Comparison of ENCODE assay signal across 15 cellular contexts in genomic region chr6:44064948-44065272, GRCh38.
DNase-seq lines count a peak whose midpoint lies in the region; ATAC-seq, FAIRE-seq and TF ChIP-seq lines count a peak whose summit lies in the region.
"Had no signal": no experiment of that assay in that cellular context is flagged by ENCODE, and none has a peak within 500 bp of the region (broad histone marks: within the 10 kb centered on the region; RNA-seq: fewer than 3 reads in every experiment).

No MANE protein-coding gene starts in this region.

- H4K20me1 ChIP-seq in GM12878 (ENCODE audit: control insufficient read depth, insufficient read depth) = no peaks in the 10 kb centered on the region
- H4K20me1 ChIP-seq: BLaER1 had no signal

- intact Hi-C loops in GM12878 (cut with micrococcal nuclease; ENCODE audit: unreplicated experiment) = no loop called here

- H3K27ac ChIP-seq in GM12878 (ENCODE audit: control insufficient read depth, insufficient read depth) (no peak overlapping the region), right atrium auricular region (peak overlapping the region; percentile 87 to 88), skeletal muscle tissue (ENCODE audit: low read depth, low read length) (peak overlapping the region; percentile 21)
- H3K27ac ChIP-seq: BLaER1 had no signal

- H3K9ac ChIP-seq in GM12878 (ENCODE audit: control insufficient read depth, insufficient read depth, low read length) = no peak overlapping the region; the same call in 1 of the 2 replicates
- peak overlapping the region in 1 of 3 donors; percentile 16 for H3K9ac ChIP-seq in skeletal muscle tissue (ENCODE audit: low read depth in 1 of 3, low read length in 3 of 3)
- H3K9ac ChIP-seq: BLaER1 had no signal

- no peak overlapping the region for H3K4me3 ChIP-seq in GM12878
- H3K4me3 ChIP-seq in right atrium auricular region = no peak overlapping the region
- no peak overlapping the region for H3K4me3 ChIP-seq in skeletal muscle tissue (ENCODE audit: low read length in 3 of 3)
- H3K4me3 ChIP-seq: BLaER1, suprapubic skin had no signal

- no peak for TF ChIP-seq EP300 in GM12878 (IDR thresholded peaks at IDR 0.05; ENCODE audit: borderline replicate concordance in 1 of 2, control insufficient read depth in 1 of 2, low read depth in 2 of 2, low read length in 2 of 2)

- TF ChIP-seq POLR2A in GM12878 (IDR thresholded peaks at IDR 0.05; ENCODE audit: low read depth, low read length) = no peak

- TF ChIP-seq CTCF in GM12878 (IDR thresholded peaks at IDR 0.05 in 2 of 3, conservative IDR thresholded peaks at IDR 0.05 in 1 of 3; ENCODE audit: control insufficient read depth in 2 of 3, extremely low read depth in 1 of 3, insufficient read depth in 1 of 3, low read depth in 3 of 3, low read length in 3 of 3) (no peak), right atrium auricular region (IDR thresholded peaks at IDR 0.05) (no peak)

- ATAC-seq in GM12878 = peak; percentile 5; the same call in 2 of the 3 replicates
- ATAC-seq in HG02981 (IDR thresholded peaks at IDR 0.05; ENCODE audit: unreplicated experiment) = no peak
- no peak for ATAC-seq in HG02642 (IDR thresholded peaks at IDR 0.05; ENCODE audit: poor library complexity, unreplicated experiment)

- CTCF ChIA-PET in GM12878 (lab: Yijun Ruan, JAX) = interaction anchor here (0.7 to 5.9 kb wide), 11 partner anchors 8 to 340 kb away, joined by 3 to 50 read pairs (median 4); no protein-coding TSS in a partner anchor

- no peaks in the 10 kb centered on the region for H3K36me3 ChIP-seq in GM12878 (ENCODE audit: control insufficient read depth in 2 of 2, insufficient read depth in 2 of 2, low read length in 1 of 2)
- H3K36me3 ChIP-seq in right atrium auricular region = no peaks in the 10 kb centered on the region
- no peaks in the 10 kb centered on the region for H3K36me3 ChIP-seq in skeletal muscle tissue (ENCODE audit: control insufficient read depth in 3 of 3, insufficient read depth in 3 of 3, low read length in 3 of 3)
- H3K36me3 ChIP-seq: suprapubic skin had no signal

- H3K4me1 ChIP-seq in GM12878 (ENCODE audit: control insufficient read depth, insufficient read depth, low read length) = peaks cover 40% of the 10 kb centered on the region
- H3K4me1 ChIP-seq in right atrium auricular region = peaks cover 0 to 58% of the 10 kb centered on the region in 2 donors
- peaks cover 27 to 54% (median 42%) of the 10 kb centered on the region in 3 donors for H3K4me1 ChIP-seq in skeletal muscle tissue (ENCODE audit: control insufficient read depth in 3 of 3, insufficient read depth in 3 of 3, low read length in 3 of 3)

- no peak for TF ChIP-seq RAD21 in GM12878 (IDR thresholded peaks at IDR 0.05; ENCODE audit: insufficient read depth, low read depth, low read length)

- SMC1A ChIA-PET in GM12878 (lab: Charles Lee; ENCODE audit: uncharacterized antibody, unreplicated experiment) = interaction anchor here (0.9 to 1.2 kb wide), 3 partner anchors 8 to 49 kb away, joined by 3 to 5 read pairs (median 4); no protein-coding TSS in a partner anchor

- WGBS in GM12878 (ENCODE audit: insufficient coverage, insufficient replicate concordance, low lambda C conversion rate, missing lambda C conversion rate) = 72% methylated on average over 3 of the region's 3 CpGs

- H2AFZ ChIP-seq in GM12878 (ENCODE audit: control insufficient read depth, low read depth, low read length) = no peak overlapping the region

- H3K27me3 ChIP-seq in GM12878 (replicated peaks in 1 of 2; ENCODE audit: control insufficient read depth in 2 of 2, insufficient read depth in 2 of 2, low read length in 1 of 2) (no peaks in the 10 kb centered on the region), right atrium auricular region (no peaks in the 10 kb centered on the region), skeletal muscle tissue (ENCODE audit: control insufficient read depth in 3 of 3, insufficient read depth in 3 of 3, low read length in 3 of 3) (no peaks in the 10 kb centered on the region)
- H3K27me3 ChIP-seq: BLaER1, suprapubic skin had no signal

- POLR2A ChIA-PET in GM12878 (lab: Charles Lee) = interaction anchor here (0.7 to 1.8 kb wide), 2 partner anchors 9 to 209 kb away, joined by 3 to 13 read pairs; no protein-coding TSS in a partner anchor

- no peak overlapping the region for H3K4me2 ChIP-seq in GM12878 (ENCODE audit: control insufficient read depth, insufficient read depth)
- H3K4me2 ChIP-seq: BLaER1 had no signal

- BruUV-seq in GM12878 (replicated peaks; lab: Mats Ljungman, UMichigan) = no TSS peak

- no peaks in the 10 kb centered on the region; the same call in 2 of the 3 replicates for H3K9me3 ChIP-seq in GM12878 (replicated peaks; ENCODE audit: control insufficient read depth, insufficient read depth, low read length)
- H3K9me3 ChIP-seq in right atrium auricular region = no peaks in the 10 kb centered on the region
- no peaks in the 10 kb centered on the region for H3K9me3 ChIP-seq in skeletal muscle tissue (ENCODE audit: control insufficient read depth in 3 of 3, low read length in 3 of 3)
- H3K9me3 ChIP-seq: suprapubic skin had no signal

- no peak for FAIRE-seq in GM12878 (lab: Jason Lieb, UNC)

- in situ Hi-C loops in GM12878 (cut with MboI) = no loop called here

- H3K79me2 ChIP-seq in GM12878 (ENCODE audit: control insufficient read depth, insufficient read depth, low read length) = no peaks in the 10 kb centered on the region

- RAD21 ChIA-PET in GM12878 (lab: Charles Lee; ENCODE audit: unreplicated experiment) = interaction anchor here (0.6 to 1.7 kb wide), 6 partner anchors 8 to 290 kb away, joined by 3 to 7 read pairs (median 6); no protein-coding TSS in a partner anchor

- DNase-seq in NCI-H226 = peak; percentile 13
- no peak for DNase-seq in GM12878 (ENCODE audit: low read depth, low spot score)
- no peak for DNase-seq in right atrium auricular region (ENCODE audit: low spot score)
- DNase-seq in NCI-H2196 (lab: John Stamatoyannopoulos, UW; ENCODE audit: unreplicated experiment) = no peak
- DNase-seq in NCI-H774 (lab: John Stamatoyannopoulos, UW) = no peak
- DNase-seq: DMS53; Kasumi-1; naive thymus-derived CD4-positive, alpha-beta T cell; NCI-H1417; NCI-H345 had no signal

TF ChIP-seq in GM12878, 131 proteins besides CTCF, POLR2A, EP300 and RAD21:
- TF ChIP-seq RUNX3 (IDR thresholded peaks at IDR 0.05; ENCODE audit: low read length) (0 out of 2 replicates have a peak, but pooled peaks have one; percentile 1), HDAC6 (IDR thresholded peaks at IDR 0.05; ENCODE audit: unreplicated experiment) (no peak)
TF ChIP-seq in GM12878: peak in this region for 1.
